In genomic region chr13:75310005-75310580, GRCh38 we compare ENCODE assay signal across 21 cellular contexts.
DNase-seq lines count a peak whose midpoint lies in the region; ATAC-seq and TF ChIP-seq lines count a peak whose summit lies in the region.
"Had no signal": no experiment of that assay in that cellular context is flagged by ENCODE, and none has a peak within 500 bp of the region (broad histone marks: within the 10 kb centered on the region; RNA-seq: fewer than 3 reads in every experiment).

No MANE protein-coding gene starts in this region.

- no peaks in the 10 kb centered on the region for H3K9me3 ChIP-seq in T-helper 17 cell (ENCODE audit: control insufficient read depth, low read length, poor library complexity, severe bottlenecking)
- no peaks in the 10 kb centered on the region for H3K9me3 ChIP-seq in MM.1S (replicated peaks; ENCODE audit: insufficient read depth, low read length)
- H3K9me3 ChIP-seq: right lobe of liver, SJSA1 had no signal

- TF ChIP-seq CTCF in MM.1S (IDR thresholded peaks at IDR 0.05; ENCODE audit: low read length) = no peak

- DNase-seq in activated CD4-positive, alpha-beta T cell treated with anti-CD3 and anti-CD28 coated beads, Interleukin-2, amount 10 ng/mL, durations not matched to agents 24 days and 14 days = no peak
- no peak for DNase-seq in activated CD4-positive, alpha-beta T cell treated with anti-CD3 and anti-CD28 coated beads, Interleukin-2, amount 50 U/mL, for 1 hour
- DNase-seq in T-helper 17 cell = no peak
- no peak for DNase-seq in sciatic nerve (ENCODE audit: low spot score)
- no peak for DNase-seq in MM.1S
- DNase-seq in iPS-NIHi11 (ENCODE audit: low spot score) = no peak
- DNase-seq in left ventricle myocardium superior = no peak
- DNase-seq: 8988T; activated CD8-positive, alpha-beta memory T cell treated with anti-CD3 and anti-CD28 coated beads for 24 hours; activated naive CD8-positive, alpha-beta T cell treated with anti-CD3 and anti-CD28 coated beads, Interleukin-2, amount 10 ng/mL, durations not matched to agents 7 days and 5 days; CD4-positive, alpha-beta memory T cell; endodermal cell; mesenchymal stem cell; NCI-H1092 treated with DMSO at 0.1 percent for 48 hours; NCI-H2171 treated with DMSO at 0.1 percent for 48 hours; right lobe of liver; stimulated activated CD4-positive, alpha-beta T cell treated with anti-CD3 and anti-CD28 coated beads, Interleukin-2, amount 100 ng/mL, for 48 hours had no signal

- intact Hi-C loops in activated CD4-positive, alpha-beta T cell treated with anti-CD3 and anti-CD28 coated beads, Interleukin-2, amount 10 ng/mL, durations not matched to agents 24 days and 14 days (cut with micrococcal nuclease) = no loop called here
- intact Hi-C loops in sciatic nerve (cut with DNase I) (no loop called here), left ventricle myocardium superior (cut with micrococcal nuclease) (no loop called here)

- no peaks in the 10 kb centered on the region for H3K9me2 ChIP-seq in MM.1S (replicated peaks; ENCODE audit: insufficient read depth, low read length)

- no peaks in the 10 kb centered on the region for H3K79me2 ChIP-seq in MM.1S (ENCODE audit: low read length)

- H3K36me3 Mint-ChIP-seq in activated CD4-positive, alpha-beta T cell treated with anti-CD3 and anti-CD28 coated beads, Interleukin-2, amount 10 ng/mL, durations not matched to agents 24 days and 14 days (ENCODE audit: low read depth) = peaks cover 60% of the 10 kb centered on the region
- H3K36me3 Mint-ChIP-seq in T-helper 17 cell (ENCODE audit: low read depth) = peaks cover 14% of the 10 kb centered on the region

- no peaks in the 10 kb centered on the region for H3K36me3 ChIP-seq in MM.1S (replicated peaks; ENCODE audit: insufficient read depth, low read length)
- H3K36me3 ChIP-seq: right lobe of liver had no signal

- H3K9me3 Mint-ChIP-seq in activated CD4-positive, alpha-beta T cell treated with anti-CD3 and anti-CD28 coated beads, Interleukin-2, amount 10 ng/mL, durations not matched to agents 24 days and 14 days = peaks cover 3% of the 10 kb centered on the region
- H3K9me3 Mint-ChIP-seq: CD4-positive, alpha-beta memory T cell; endodermal cell; type B pancreatic cell had no signal

- peaks cover 51% of the 10 kb centered on the region for H3K4me1 Mint-ChIP-seq in activated CD4-positive, alpha-beta T cell treated with anti-CD3 and anti-CD28 coated beads, Interleukin-2, amount 10 ng/mL, durations not matched to agents 24 days and 14 days
- peaks cover 21% of the 10 kb centered on the region for H3K4me1 Mint-ChIP-seq in T-helper 17 cell
- H3K4me1 Mint-ChIP-seq: endodermal cell had no signal

- no peak overlapping the region for H3K4me3 ChIP-seq in MM.1S (ENCODE audit: low read length)
- H3K4me3 ChIP-seq: cardiac muscle cell, right lobe of liver, SJSA1 had no signal

- no peaks in the 10 kb centered on the region for H3K4me1 ChIP-seq in MM.1S (ENCODE audit: low read length)
- H3K4me1 ChIP-seq: right lobe of liver, SJSA1 had no signal

- H3K27ac Mint-ChIP-seq in activated CD4-positive, alpha-beta T cell treated with anti-CD3 and anti-CD28 coated beads, Interleukin-2, amount 10 ng/mL, durations not matched to agents 24 days and 14 days = peak overlapping the region; percentile 82
- peak overlapping the region; percentile 84 for H3K27ac Mint-ChIP-seq in T-helper 17 cell
- H3K27ac Mint-ChIP-seq: activated naive CD8-positive, alpha-beta T cell treated with anti-CD3 and anti-CD28 coated beads, Interleukin-2, amount 10 ng/mL, durations not matched to agents 7 days and 5 days; endodermal cell; type B pancreatic cell had no signal

- no peaks in the 10 kb centered on the region for H3K27me3 ChIP-seq in MM.1S (replicated peaks; ENCODE audit: insufficient read depth, low read length)
- H3K27me3 ChIP-seq: cardiac muscle cell, right lobe of liver, SJSA1 had no signal

- H3K9ac ChIP-seq in MM.1S (ENCODE audit: low read length) = no peak overlapping the region

- H3F3A ChIP-seq in MM.1S (ENCODE audit: insufficient read depth, low read length) = no peaks in the 10 kb centered on the region

- no peak overlapping the region for H3K27ac ChIP-seq in MM.1S (ENCODE audit: low read length)
- H3K27ac ChIP-seq: cardiac muscle cell, right lobe of liver, SJSA1 had no signal

- H3K4me3 Mint-ChIP-seq in activated CD4-positive, alpha-beta T cell treated with anti-CD3 and anti-CD28 coated beads, Interleukin-2, amount 10 ng/mL, durations not matched to agents 24 days and 14 days = peak overlapping the region; percentile 46
- peak overlapping the region; percentile 33 for H3K4me3 Mint-ChIP-seq in T-helper 17 cell
- H3K4me3 Mint-ChIP-seq: activated naive CD8-positive, alpha-beta T cell treated with anti-CD3 and anti-CD28 coated beads, Interleukin-2, amount 10 ng/mL, durations not matched to agents 7 days and 5 days; CD4-positive, alpha-beta memory T cell; endodermal cell; type B pancreatic cell had no signal

- H4K20me1 ChIP-seq in MM.1S (ENCODE audit: insufficient read depth, low read length) = no peaks in the 10 kb centered on the region

- no peak overlapping the region for H3K4me2 ChIP-seq in MM.1S (ENCODE audit: low read depth, low read length)

- peak; percentile 59 for ATAC-seq in HG02571 (IDR thresholded peaks at IDR 0.05; ENCODE audit: unreplicated experiment)
- ATAC-seq in T-helper 17 cell = no peak
- peak; percentile 30 for ATAC-seq in sciatic nerve
- no peak for ATAC-seq in left ventricle myocardium superior

- H3K27me3 Mint-ChIP-seq in activated CD4-positive, alpha-beta T cell treated with anti-CD3 and anti-CD28 coated beads, Interleukin-2, amount 10 ng/mL, durations not matched to agents 24 days and 14 days = no peaks in the 10 kb centered on the region
- H3K27me3 Mint-ChIP-seq in T-helper 17 cell = no peaks in the 10 kb centered on the region
- H3K27me3 Mint-ChIP-seq: activated naive CD8-positive, alpha-beta T cell treated with anti-CD3 and anti-CD28 coated beads, Interleukin-2, amount 10 ng/mL, durations not matched to agents 7 days and 5 days; CD4-positive, alpha-beta memory T cell; type B pancreatic cell had no signal

- H2AFZ ChIP-seq in MM.1S (ENCODE audit: low read length) = no peak overlapping the region

Comparison
In these comparisons a context has a peak if more than half of its experiments do, and no peak if none do; other contexts are left out.
1. ATAC-seq: peak in HG02571 (single experiment) and sciatic nerve (single experiment); none in T-helper 17 cell (single experiment) and left ventricle myocardium superior (single experiment).